8 cellular contexts compared by ENCODE assay signal in the genomic region with DNA sequence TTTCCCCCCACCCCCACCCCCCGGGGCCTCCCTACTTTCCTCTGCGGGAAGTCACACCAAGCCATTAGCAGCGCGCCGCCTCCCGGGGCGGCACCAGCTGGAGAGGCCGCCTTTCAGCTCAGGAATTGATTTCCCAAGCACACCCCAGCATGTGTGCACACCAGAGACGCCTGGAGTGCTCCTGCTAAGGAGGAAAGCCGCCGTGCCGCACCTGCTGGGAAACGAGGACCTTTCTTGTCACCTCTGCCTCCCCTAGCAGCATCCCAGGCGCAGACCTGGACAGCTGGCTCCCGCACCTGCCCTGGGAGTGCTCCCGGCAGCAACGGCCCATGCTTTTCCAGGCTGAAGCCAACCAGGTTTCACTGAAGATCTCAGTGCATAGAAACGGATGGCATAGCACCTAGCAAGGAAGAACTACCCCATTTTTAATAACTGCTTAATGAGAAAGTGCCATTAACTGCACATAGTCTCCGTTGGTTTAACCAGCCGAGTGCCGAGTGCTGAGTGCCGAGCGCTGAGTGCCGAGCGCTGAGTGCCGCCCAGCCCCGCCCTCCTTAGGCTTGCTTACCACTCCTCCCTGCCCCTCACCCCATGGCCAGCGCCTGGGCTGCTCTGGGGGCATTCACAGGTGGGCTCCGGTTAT.
A peak's percentile ranks its signal among the peaks of the same experiment; 100 is the strongest.
DNase-seq lines count a peak whose midpoint lies in the region; ATAC-seq and TF ChIP-seq lines count a peak whose summit lies in the region.

No MANE protein-coding gene starts in this region.

- no peak overlapping the region for H3K18ac ChIP-seq in IMR-90 (ENCODE audit: low read depth, low read length)

- H2BK120ac ChIP-seq in IMR-90 (ENCODE audit: low read depth, low read length): no peak overlapping the region

- 0 out of 2 replicates have a peak overlapping the region, but pooled peaks have one; percentile 19 for H2BK20ac ChIP-seq in IMR-90 (ENCODE audit: low read depth, low read length)

- H3K79me1 ChIP-seq in IMR-90 (ENCODE audit: low read depth in 1 of 2, low read length in 2 of 2): no peaks in the 10 kb centered on the region

- no peak for TF ChIP-seq CTCF in IMR-90 (conservative IDR thresholded peaks at IDR 0.05; ENCODE audit: low read depth, low read length)

- H3K56ac ChIP-seq in IMR-90 (ENCODE audit: extremely low read depth, insufficient read depth, low read length): no peak overlapping the region

- TF ChIP-seq POLR2A in IMR-90 (IDR thresholded peaks at IDR 0.05; ENCODE audit: low read depth, low read length): no peak

- H3K9me3 ChIP-seq in IMR-90 (ENCODE audit: control insufficient read depth, insufficient read depth, low read length) (peaks cover 8% of the 10 kb centered on the region), iPS DF 6.9 (ENCODE audit: control insufficient read depth, insufficient read depth, low read length) (no peaks in the 10 kb centered on the region)

- no peaks in the 10 kb centered on the region for H3K9me1 ChIP-seq in IMR-90 (ENCODE audit: insufficient read depth, low read length)

- H3K36me3 ChIP-seq in ACC112 (ENCODE audit: insufficient read depth, low read length) (no peaks in the 10 kb centered on the region), IMR-90 (ENCODE audit: control insufficient read depth, insufficient read depth, low read length) (no peaks in the 10 kb centered on the region), iPS DF 6.9 (ENCODE audit: control insufficient read depth, insufficient read depth, low read length) (no peaks in the 10 kb centered on the region)

- peak; percentile 80 for ATAC-seq in IMR-90 (ENCODE audit: low read depth)
- peak; percentile 56 for ATAC-seq in sciatic nerve
- no peak for ATAC-seq in GM21529 (IDR thresholded peaks at IDR 0.05; ENCODE audit: unreplicated experiment)

- H2BK5ac ChIP-seq in IMR-90 (ENCODE audit: low read depth, low read length, poor library complexity, severe bottlenecking): no peak overlapping the region

- H3K14ac ChIP-seq in IMR-90 (replicated peaks; ENCODE audit: low read depth, low read length): no peak overlapping the region

- no peak overlapping the region for H3K9ac ChIP-seq in IMR-90 (ENCODE audit: low read depth, low read length)

- H2AFZ ChIP-seq in ACC112 (ENCODE audit: low read length, unreplicated experiment) (peak overlapping the region; percentile 44), IMR-90 (replicated peaks; ENCODE audit: low read length, poor library complexity) (peak overlapping the region; percentile 72)

- H3K4me1 ChIP-seq in ACC112 (ENCODE audit: control insufficient read depth, insufficient read depth, low read length, unreplicated experiment): no peaks in the 10 kb centered on the region
- no peaks in the 10 kb centered on the region for H3K4me1 ChIP-seq in IMR-90 (ENCODE audit: control insufficient read depth, insufficient read depth, low read length)
- H3K4me1 ChIP-seq in iPS DF 6.9 (ENCODE audit: control insufficient read depth, insufficient read depth, low read length): peaks cover 2% of the 10 kb centered on the region; the same call in 1 of the 2 replicates

- peak overlapping the region; percentile 67 for H3K4me3 ChIP-seq in ACC112 (ENCODE audit: low read depth, low read length)
- no peak overlapping the region for H3K4me3 ChIP-seq in IMR-90 (ENCODE audit: insufficient read depth, low read depth, low read length)
- peak overlapping the region; percentile 15; the same call in 1 of the 2 replicates for H3K4me3 ChIP-seq in iPS DF 6.9 (ENCODE audit: low read length)

- no peak overlapping the region for H2AK9ac ChIP-seq in IMR-90 (replicated peaks; ENCODE audit: low read depth, low read length, poor library complexity)

- no TSS peak for BruUV-seq in IMR-90 (replicated peaks; lab: Mats Ljungman, UMichigan)

- no peak overlapping the region for H3K4ac ChIP-seq in IMR-90 (ENCODE audit: low read depth, low read length)

- H4K91ac ChIP-seq in IMR-90 (ENCODE audit: insufficient read depth, low read depth, low read length): no peak overlapping the region

- WGBS in IMR-90 (ENCODE audit: extremely low coverage in 2 of 2, insufficient read length in 1 of 2), 2 experiments: 4% methylated on average over 5 of the region's 29 CpGs; no CpG with 5 or more reads in 1 of the 2 experiments
- WGBS in iPS DF 6.9 (ENCODE audit: insufficient coverage, insufficient read length): no CpG with 5 or more reads among the region's 29 CpGs

- no peaks in the 10 kb centered on the region for H4K20me1 ChIP-seq in IMR-90 (ENCODE audit: insufficient read depth, low read length)

- no peak overlapping the region for H2AK5ac ChIP-seq in IMR-90 (ENCODE audit: low read depth, low read length)

- in situ Hi-C loops in IMR-90 (cut with MboI; ENCODE audit: low sequenced_read_pairs): no loop called here

- POLR2A ChIA-PET in IMR-90 (lab: Charles Lee; ENCODE audit: unreplicated experiment): no interaction called here

- H3K27me3 ChIP-seq in ACC112 (ENCODE audit: insufficient read depth, low read length): peaks cover 9% of the 10 kb centered on the region; the same call in 1 of the 2 replicates
- H3K27me3 ChIP-seq in IMR-90 (ENCODE audit: control insufficient read depth, insufficient read depth, low read length): peaks cover 27% of the 10 kb centered on the region
- H3K27me3 ChIP-seq in iPS DF 6.9 (ENCODE audit: control insufficient read depth, insufficient read depth, low read length): no peaks in the 10 kb centered on the region

- H2BK15ac ChIP-seq in IMR-90 (ENCODE audit: low read depth, low read length): no peak overlapping the region

- peak; percentile 12 for DNase-seq in IMR-90
- DNase-seq in amygdala (lab: John Stamatoyannopoulos, UW): peak in 41 of 56 donors; percentile 10 to 65 (median 36)
- DNase-seq in iPS DF 6.9 (ENCODE audit: low read depth, low spot score): no peak
- DNase-seq in sciatic nerve (ENCODE audit: low spot score): no peak
- no peak for DNase-seq in effector CD4-positive, alpha-beta T cell
- DNase-seq in RKO (ENCODE audit: low spot score): no peak

- no peak for TF ChIP-seq RAD21 in IMR-90 (IDR thresholded peaks at IDR 0.05; ENCODE audit: low read length)

- H4K8ac ChIP-seq in IMR-90 (ENCODE audit: low read depth in 2 of 2, low read length in 2 of 2): no peak overlapping the region

- H3K4me2 ChIP-seq in IMR-90 (ENCODE audit: low read depth, low read length): peak overlapping the region; percentile 44

- no peak overlapping the region for H3K23ac ChIP-seq in IMR-90 (ENCODE audit: low read depth, low read length)

- no peaks in the 10 kb centered on the region for H3K79me2 ChIP-seq in ACC112 (ENCODE audit: control insufficient read depth, insufficient read depth, low read length, unreplicated experiment)

- intact Hi-C loops in IMR-90 (cut with micrococcal nuclease): no loop called here
- intact Hi-C loops in sciatic nerve (cut with DNase I): no loop called here

- dilution Hi-C loops in IMR-90 (cut with HindIII; ENCODE audit: low sequenced_read_pairs, unreplicated experiment): no loop called here

- CTCF ChIA-PET in IMR-90 (lab: Yijun Ruan, JAX): no interaction called here

- H4K5ac ChIP-seq in IMR-90 (ENCODE audit: low read depth, low read length): no peak overlapping the region

- H3K27ac ChIP-seq in ACC112 (ENCODE audit: low read depth, low read length) (no peak overlapping the region), IMR-90 (ENCODE audit: insufficient read depth, low read length) (no peak overlapping the region), iPS DF 6.9 (ENCODE audit: low read length) (no peak overlapping the region)

TF ChIP-seq in IMR-90, 13 proteins besides CTCF, POLR2A, EP300 and RAD21:
- TF ChIP-seq MAZ (IDR thresholded peaks at IDR 0.05; ENCODE audit: borderline replicate concordance, low read depth, low read length) (no peak), RCOR1 (IDR thresholded peaks at IDR 0.05; ENCODE audit: insufficient replicate concordance, low read length) (no peak), CEBPB (IDR thresholded peaks at IDR 0.05; ENCODE audit: low read depth, low read length) (no peak), CHD1 (IDR thresholded peaks at IDR 0.05; ENCODE audit: low read depth, low read length) (no peak), FOS (IDR thresholded peaks at IDR 0.05; ENCODE audit: low read depth, low read length) (no peak), BHLHE40 (IDR thresholded peaks at IDR 0.05; ENCODE audit: low read depth, low read length) (no peak), SMC3 (IDR thresholded peaks at IDR 0.05; ENCODE audit: low read depth, low read length) (no peak), MXI1 (IDR thresholded peaks at IDR 0.05; ENCODE audit: borderline replicate concordance, low read depth, low read length) (no peak), NFE2L2 (IDR thresholded peaks at IDR 0.05; ENCODE audit: low read depth, low read length) (no peak), MAFK (IDR thresholded peaks at IDR 0.05; ENCODE audit: low read depth, low read length) (no peak), RFX5 (IDR thresholded peaks at IDR 0.05; ENCODE audit: low read depth, low read length) (no peak)
- TF ChIP-seq, protein P1, sequence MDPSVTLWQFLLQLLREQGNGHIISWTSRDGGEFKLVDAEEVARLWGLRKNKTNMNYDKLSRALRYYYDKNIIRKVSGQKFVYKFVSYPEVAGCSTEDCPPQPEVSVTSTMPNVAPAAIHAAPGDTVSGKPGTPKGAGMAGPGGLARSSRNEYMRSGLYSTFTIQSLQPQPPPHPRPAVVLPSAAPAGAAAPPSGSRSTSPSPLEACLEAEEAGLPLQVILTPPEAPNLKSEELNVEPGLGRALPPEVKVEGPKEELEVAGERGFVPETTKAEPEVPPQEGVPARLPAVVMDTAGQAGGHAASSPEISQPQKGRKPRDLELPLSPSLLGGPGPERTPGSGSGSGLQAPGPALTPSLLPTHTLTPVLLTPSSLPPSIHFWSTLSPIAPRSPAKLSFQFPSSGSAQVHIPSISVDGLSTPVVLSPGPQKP (IDR thresholded peaks at IDR 0.05; ENCODE audit: borderline replicate concordance, low read depth, low read length): no peak
- TF ChIP-seq, protein P2, sequence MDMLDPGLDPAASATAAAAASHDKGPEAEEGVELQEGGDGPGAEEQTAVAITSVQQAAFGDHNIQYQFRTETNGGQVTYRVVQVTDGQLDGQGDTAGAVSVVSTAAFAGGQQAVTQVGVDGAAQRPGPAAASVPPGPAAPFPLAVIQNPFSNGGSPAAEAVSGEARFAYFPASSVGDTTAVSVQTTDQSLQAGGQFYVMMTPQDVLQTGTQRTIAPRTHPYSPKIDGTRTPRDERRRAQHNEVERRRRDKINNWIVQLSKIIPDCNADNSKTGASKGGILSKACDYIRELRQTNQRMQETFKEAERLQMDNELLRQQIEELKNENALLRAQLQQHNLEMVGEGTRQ (IDR thresholded peaks at IDR 0.05; ENCODE audit: low read depth, low read length): no peak

Comparison
In these comparisons a context has a peak if more than half of its experiments do, and no peak if none do; other contexts are left out.
1. DNase-seq: peak in IMR-90 (single experiment) and amygdala (41 of 56); none in iPS DF 6.9 (single experiment), sciatic nerve (single experiment), effector CD4-positive, alpha-beta T cell (single experiment) and RKO (single experiment).